In genomic region chr5:42950466-42951168, GRCh38 we compare ENCODE assay signal across 8 cellular contexts.
A peak's percentile ranks its signal among the peaks of the same experiment; 100 is the strongest.
DNase-seq lines count a peak whose midpoint lies in the region; ATAC-seq lines count a peak whose summit lies in the region.

No MANE protein-coding gene starts in this region.

- peak overlapping the region; percentile 51 to 68 for H3K4me3 ChIP-seq in stomach smooth muscle (ENCODE audit: low read length in 2 of 2)

- DNase-seq in activated gamma-delta T cell treated with Interleukin-2 at 50 U/mL for 16 hours (peak; percentile 61), activated gamma-delta T cell (lab: John Stamatoyannopoulos, UW) (no peak), NCI-H748 treated with DMSO at 0.1 percent for 48 hours (lab: John Stamatoyannopoulos, UW) (peak; percentile 91), epidermal melanocyte (ENCODE audit: insufficient read length, low spot score) (peak; percentile 66), myocyte (ENCODE audit: low read depth) (peak; percentile 91)
- DNase-seq in activated CD8-positive, alpha-beta memory T cell treated with anti-CD3 and anti-CD28 coated beads for 1 hour (ENCODE audit: extremely low read depth in 1 of 2, low read depth in 1 of 2), result peak; percentile 42 to 61

- peaks cover 2 to 4% of the 10 kb centered on the region in 2 donors for H3K9me3 ChIP-seq in stomach smooth muscle (ENCODE audit: control insufficient read depth in 2 of 2, low read length in 2 of 2)

- H3K36me3 ChIP-seq in stomach smooth muscle (ENCODE audit: control insufficient read depth in 2 of 2, insufficient read depth in 2 of 2, low read length in 2 of 2), result no peaks in the 10 kb centered on the region

- peak overlapping the region; percentile 36 to 49 for H3K9ac ChIP-seq in stomach smooth muscle (ENCODE audit: low read length in 2 of 2)

- ATAC-seq in HG03045 (IDR thresholded peaks at IDR 0.05; ENCODE audit: unreplicated experiment), result peak; percentile 52

- H3K27me3 ChIP-seq in stomach smooth muscle (ENCODE audit: control insufficient read depth in 1 of 2, insufficient read depth in 2 of 2, low read length in 2 of 2), result peaks cover 63 to 68% of the 10 kb centered on the region in 2 donors

- H3K4me1 ChIP-seq in stomach smooth muscle (ENCODE audit: control insufficient read depth, insufficient read depth, low read length), result peaks cover 19% of the 10 kb centered on the region

- peak overlapping the region; percentile 58 for H3K27ac ChIP-seq in stomach smooth muscle (ENCODE audit: low read length)
